ENCODE assay signal across 8 cellular contexts in genomic region chr16:68490829-68491575, GRCh38.
DNase-seq lines count a peak whose midpoint lies in the region; ATAC-seq, FAIRE-seq and TF ChIP-seq lines count a peak whose summit lies in the region.

No MANE protein-coding gene starts in this region.

- H3K4me3 ChIP-seq in epithelial cell of esophagus (ENCODE audit: low read length) (no peak overlapping the region), retinal pigment epithelial cell (ENCODE audit: low read length) (no peak overlapping the region)

- DNase-seq in GM18507 (ENCODE audit: extremely low spot score, insufficient read length, low read depth) (no peak), NCI-H2029 treated with DMSO at 0.1 percent for 48 hours (lab: John Stamatoyannopoulos, UW) (peak; percentile 14), epithelial cell of esophagus (ENCODE audit: low read depth) (peak; percentile 96), retinal pigment epithelial cell (ENCODE audit: low read depth) (peak; percentile 62), NCI-H1930 (lab: John Stamatoyannopoulos, UW) (no peak)
- DNase-seq in activated CD4-positive, alpha-beta T cell treated with anti-CD3 and anti-CD28 coated beads, Interleukin-2, amount 50 U/mL, for 48 hours = no peak

- TF ChIP-seq CTCF in epithelial cell of esophagus (IDR thresholded peaks at IDR 0.05; ENCODE audit: insufficient read depth, low read depth, low read length, missing control alignments) (no peak), retinal pigment epithelial cell (conservative IDR thresholded peaks at IDR 0.05; ENCODE audit: low read depth, low read length) (no peak)

- ATAC-seq in HG03159 (IDR thresholded peaks at IDR 0.05; ENCODE audit: unreplicated experiment) = no peak
- no peak for ATAC-seq in GM21390 (IDR thresholded peaks at IDR 0.05; ENCODE audit: unreplicated experiment)

- FAIRE-seq in GM18507 (lab: Jason Lieb, UNC) = peak; percentile 18

Comparison
In these comparisons a context has a peak if more than half of its experiments do, and no peak if none do; other contexts are left out.
1. DNase-seq: peak in NCI-H2029 treated with DMSO at 0.1 percent for 48 hours (single experiment), epithelial cell of esophagus (single experiment) and retinal pigment epithelial cell (single experiment); none in GM18507 (single experiment), NCI-H1930 (0 of 2) and activated CD4-positive, alpha-beta T cell treated with anti-CD3 and anti-CD28 coated beads, Interleukin-2, amount 50 U/mL, for 48 hours (0 of 2).